In the genomic region with DNA sequence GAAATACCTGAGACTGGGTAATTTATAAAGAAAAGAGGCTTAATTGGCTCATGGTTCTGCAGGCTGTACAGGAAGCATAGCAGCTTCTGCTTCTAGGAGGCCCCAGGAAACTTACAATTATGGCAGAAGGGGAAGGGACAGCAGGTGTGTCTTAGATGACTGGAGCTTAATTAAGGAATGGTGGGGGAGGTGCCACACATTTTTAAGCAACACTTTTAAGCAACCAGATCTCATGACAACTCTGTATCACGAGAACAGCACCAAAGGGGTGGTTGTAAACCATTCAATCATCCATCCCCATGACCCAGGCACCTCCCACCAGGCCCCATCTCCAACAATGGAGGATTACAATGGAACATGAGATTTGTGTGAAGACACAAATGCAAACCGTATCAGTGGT, we compare ENCODE assay signal across 18 cellular contexts.
"Had no signal": no experiment of that assay in that cellular context is flagged by ENCODE, and none has a peak within 500 bp of the region (broad histone marks: within the 10 kb centered on the region; RNA-seq: fewer than 3 reads in every experiment).

No MANE protein-coding gene starts in this region.

- ATAC-seq: activated T-cell treated with anti-CD3 and anti-CD28 coated beads, Interleukin-2, amount 50 U/mL, for 4 hours; activated T-helper 17 cell treated with anti-CD3 and anti-CD28 coated beads, Interleukin-2, amount 50 U/mL, for 72 hours; gastrocnemius medialis; left ventricle myocardium superior; right lobe of liver had no signal

- DNase-seq: activated CD4-positive, alpha-beta memory T cell treated with anti-CD3 and anti-CD28 coated beads, Interleukin-2, amount 10 ng/mL, durations not matched to agents 7 days and 5 days; activated CD4-positive, alpha-beta T cell treated with anti-CD3 and anti-CD28 coated beads for 1 hour; activated CD4-positive, alpha-beta T cell treated with anti-CD3 and anti-CD28 coated beads, Interleukin-2, amount 10 ng/mL, durations not matched to agents 7 days and 5 days; activated gamma-delta T cell treated with Interleukin-2 at 50 U/mL for 16 hours; activated naive CD4-positive, alpha-beta T cell treated with anti-CD3 and anti-CD28 coated beads, Interleukin-2, amount 50 U/mL, for 16 hours; activated T-cell treated with anti-CD3 and anti-CD28 coated beads, Interleukin-2, amount 50 U/mL, for 4 hours; amniotic stem cell; brain microvascular endothelial cell; dorsolateral prefrontal cortex; effector memory CD4-positive, alpha-beta T cell; gastrocnemius medialis; glutamatergic neuron; left ventricle myocardium superior; right lobe of liver; stimulated activated CD4-positive, alpha-beta T cell treated with anti-CD3 and anti-CD28 coated beads, Interleukin-12 subunit alpha, Interleukin-12 subunit beta, amount 100 ng/mL, for 4 hours; stimulated activated CD4-positive, alpha-beta T cell treated with anti-CD3 and anti-CD28 coated beads, Interleukin-4, amount 100 ng/mL, for 1 hour; trophoblast cell had no signal
